In genomic region chr16:19128454-19129210, GRCh38 we compare ENCODE assay signal across 17 cellular contexts.
"Had no signal": no experiment of that assay in that cellular context is flagged by ENCODE, and none has a peak within 500 bp of the region (broad histone marks: within the 10 kb centered on the region; RNA-seq: fewer than 3 reads in every experiment).

No MANE protein-coding gene starts in this region.

- H3K36me3 ChIP-seq: neural progenitor cell, pancreas, thyroid gland, uterus had no signal

- H2AFZ ChIP-seq: neural progenitor cell had no signal

- H3K4me1 ChIP-seq: neural progenitor cell, pancreas, uterus had no signal

- H3K27ac ChIP-seq: neural progenitor cell, pancreas, thyroid gland, uterus had no signal

- H3K27me3 Mint-ChIP-seq: activated B cell treated with CpG ODN at 0.5 μM for 24 hours; activated naive CD8-positive, alpha-beta T cell had no signal

- H3K4me2 ChIP-seq: neural progenitor cell had no signal

- FAIRE-seq: bronchial epithelial cell, endometrium, pancreas had no signal

- H3K27me3 ChIP-seq: neural progenitor cell, pancreas, thyroid gland, uterus had no signal

- H3K4me3 Mint-ChIP-seq: activated B cell treated with CpG ODN at 0.5 μM for 24 hours; activated naive CD8-positive, alpha-beta T cell; activated T-cell treated with anti-CD3 and anti-CD28 coated beads, Interleukin-2, amount 50 U/mL, for 4 hours; neural progenitor cell; T-cell had no signal

- DNase-seq: activated B cell treated with CpG ODN at 0.5 μM for 24 hours; activated CD4-positive, alpha-beta T cell treated with anti-CD3 and anti-CD28 coated beads, Interleukin-2, amount 50 U/mL, for 1 hour; activated gamma-delta T cell; activated T-cell treated with anti-CD3 and anti-CD28 coated beads, Interleukin-2, amount 50 U/mL, for 4 hours; amygdala; foreskin fibroblast; left colon; pancreas; stimulated activated CD4-positive, alpha-beta T cell treated with anti-CD3 and anti-CD28 coated beads, Interleukin-4, amount 100 ng/mL, for 4 hours; T-cell; thyroid gland; uterus had no signal

- H3K27ac Mint-ChIP-seq: neural progenitor cell, T-cell had no signal

- H3K36me3 Mint-ChIP-seq: activated naive CD8-positive, alpha-beta T cell; neural progenitor cell; T-cell had no signal

- H3K9ac ChIP-seq: neural progenitor cell had no signal

- H3K9me3 ChIP-seq: pancreas, thyroid gland, uterus had no signal

- H3K9me3 Mint-ChIP-seq: activated B cell treated with CpG ODN at 0.5 μM for 24 hours; activated T-cell treated with anti-CD3 and anti-CD28 coated beads, Interleukin-2, amount 50 U/mL, for 4 hours had no signal

- ATAC-seq: esophagus mucosa, left colon, pancreas, T-cell had no signal

- H3K4me3 ChIP-seq: neural progenitor cell, pancreas, thyroid gland, uterus had no signal
